In the genomic region with DNA sequence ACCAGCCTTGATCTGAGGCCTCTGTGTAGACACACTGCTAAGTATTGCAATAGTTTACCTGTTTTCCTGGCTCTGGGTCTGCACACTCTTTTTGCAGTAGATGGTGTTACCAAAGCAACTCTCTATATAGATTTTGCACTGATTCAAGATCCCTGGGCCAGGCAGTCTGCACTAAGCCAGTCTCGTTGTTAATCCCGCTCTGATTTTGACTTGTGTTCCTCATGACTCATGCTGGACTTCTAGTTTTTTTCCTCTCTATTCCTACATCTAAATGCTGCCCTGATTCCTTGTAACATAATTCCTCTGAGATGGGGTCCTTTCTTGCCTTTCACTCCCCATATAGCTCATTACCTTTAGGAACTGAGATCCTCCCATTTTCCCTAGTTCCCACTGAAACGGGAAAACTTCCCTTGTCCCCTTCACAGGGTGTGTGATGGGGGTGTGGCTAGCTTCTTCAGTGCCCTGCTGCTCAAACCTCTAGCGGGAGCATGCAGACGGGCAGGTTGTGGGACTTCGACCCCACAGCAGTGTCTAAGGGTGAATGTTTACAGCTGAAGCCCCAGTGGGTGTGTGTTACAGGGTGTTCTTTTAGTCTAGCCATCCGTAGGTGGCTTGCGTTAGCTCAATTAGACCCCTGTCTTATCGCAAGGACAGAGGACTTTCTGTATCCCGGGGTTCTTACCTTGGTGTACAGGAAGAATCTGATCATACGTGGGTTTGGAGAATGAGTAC, we compare ENCODE assay signal across 1 cellular context.
TF ChIP-seq lines count a peak whose summit lies in the region.

No MANE protein-coding gene starts in this region.

TF ChIP-seq in GM23338, 12 proteins besides CTCF, POLR2A, EP300 and RAD21 (continued from another document):
- TF ChIP-seq ZNF462 (CRISPR knock-in tag; IDR thresholded peaks at IDR 0.05), result no peak
- TF ChIP-seq ZNF331 (CRISPR knock-in tag; IDR thresholded peaks at IDR 0.05; ENCODE audit: low read depth), result no peak
- no peak for TF ChIP-seq POLR2AphosphoS5 (IDR thresholded peaks at IDR 0.05; ENCODE audit: low read depth)
- TF ChIP-seq, protein P1, sequence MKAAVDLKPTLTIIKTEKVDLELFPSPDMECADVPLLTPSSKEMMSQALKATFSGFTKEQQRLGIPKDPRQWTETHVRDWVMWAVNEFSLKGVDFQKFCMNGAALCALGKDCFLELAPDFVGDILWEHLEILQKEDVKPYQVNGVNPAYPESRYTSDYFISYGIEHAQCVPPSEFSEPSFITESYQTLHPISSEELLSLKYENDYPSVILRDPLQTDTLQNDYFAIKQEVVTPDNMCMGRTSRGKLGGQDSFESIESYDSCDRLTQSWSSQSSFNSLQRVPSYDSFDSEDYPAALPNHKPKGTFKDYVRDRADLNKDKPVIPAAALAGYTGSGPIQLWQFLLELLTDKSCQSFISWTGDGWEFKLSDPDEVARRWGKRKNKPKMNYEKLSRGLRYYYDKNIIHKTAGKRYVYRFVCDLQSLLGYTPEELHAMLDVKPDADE (IDR thresholded peaks at IDR 0.05), result no peak
- no peak for TF ChIP-seq CREB1 (CRISPR knock-in tag; IDR thresholded peaks at IDR 0.05; ENCODE audit: low read depth)
- TF ChIP-seq EZH2phosphoT487 (IDR thresholded peaks at IDR 0.05; ENCODE audit: unreplicated experiment), result no peak
- TF ChIP-seq ZNF114 (CRISPR knock-in tag; IDR thresholded peaks at IDR 0.05), result no peak
- TF ChIP-seq EZH2 (IDR thresholded peaks at IDR 0.05; ENCODE audit: low read depth, unreplicated experiment), result no peak
- no peak for TF ChIP-seq STAT1 (IDR thresholded peaks at IDR 0.05; ENCODE audit: unreplicated experiment)
